In the genomic region with DNA sequence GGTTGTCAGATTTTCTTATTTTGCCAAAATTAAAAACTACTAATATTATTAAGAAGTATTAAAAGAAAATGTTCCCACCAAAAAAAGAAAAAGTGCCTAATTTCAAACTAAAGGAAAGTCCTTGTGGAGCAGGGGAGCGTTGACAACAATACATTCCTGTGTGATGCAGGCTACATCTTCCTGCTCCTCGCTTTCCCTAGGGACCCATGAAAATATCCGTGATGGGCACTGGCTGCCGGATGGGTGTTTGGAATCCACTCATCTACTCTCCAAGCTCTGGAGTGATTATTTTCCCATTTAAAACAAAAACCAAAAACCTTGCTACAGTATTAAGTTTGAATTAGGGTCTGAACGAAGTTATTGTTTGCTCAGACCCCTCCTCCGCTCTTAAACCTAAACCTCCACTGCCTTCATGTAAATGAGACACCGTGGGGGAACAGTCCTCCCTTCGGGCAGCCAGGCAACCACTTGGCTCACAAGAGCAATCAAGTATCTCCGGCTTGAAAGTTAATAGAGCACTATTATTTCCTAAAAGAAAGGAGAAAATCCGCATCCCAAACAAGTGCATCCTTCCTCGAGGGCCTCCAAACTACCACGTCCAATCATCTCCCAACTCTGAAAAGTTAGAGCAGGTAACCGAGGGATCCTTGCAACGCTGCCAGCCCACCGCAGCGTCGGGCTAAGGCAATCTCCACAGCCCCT, we compare ENCODE assay signal across 1 cellular context.
TF ChIP-seq lines count a peak whose summit lies in the region.

No MANE protein-coding gene starts in this region.

TF ChIP-seq in GM12878, 131 proteins besides CTCF, POLR2A, EP300 and RAD21:
- TF ChIP-seq RELA (IDR thresholded peaks at IDR 0.05; ENCODE audit: borderline replicate concordance, partially characterized antibody), result no peak
- TF ChIP-seq, protein P1, sequence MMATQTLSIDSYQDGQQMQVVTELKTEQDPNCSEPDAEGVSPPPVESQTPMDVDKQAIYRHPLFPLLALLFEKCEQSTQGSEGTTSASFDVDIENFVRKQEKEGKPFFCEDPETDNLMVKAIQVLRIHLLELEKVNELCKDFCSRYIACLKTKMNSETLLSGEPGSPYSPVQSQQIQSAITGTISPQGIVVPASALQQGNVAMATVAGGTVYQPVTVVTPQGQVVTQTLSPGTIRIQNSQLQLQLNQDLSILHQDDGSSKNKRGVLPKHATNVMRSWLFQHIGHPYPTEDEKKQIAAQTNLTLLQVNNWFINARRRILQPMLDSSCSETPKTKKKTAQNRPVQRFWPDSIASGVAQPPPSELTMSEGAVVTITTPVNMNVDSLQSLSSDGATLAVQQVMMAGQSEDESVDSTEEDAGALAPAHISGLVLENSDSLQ (IDR thresholded peaks at IDR 0.05), result no peak
- TF ChIP-seq KDM1A (IDR thresholded peaks at IDR 0.05; ENCODE audit: borderline replicate concordance), result no peak
- no peak for TF ChIP-seq FOXM1 (IDR thresholded peaks at IDR 0.05; ENCODE audit: low read depth, low read length)
- TF ChIP-seq TCF7 (IDR thresholded peaks at IDR 0.05; ENCODE audit: borderline replicate concordance), result no peak
- no peak for TF ChIP-seq CBX5 (IDR thresholded peaks at IDR 0.05; ENCODE audit: low read depth)
- TF ChIP-seq, protein P2, sequence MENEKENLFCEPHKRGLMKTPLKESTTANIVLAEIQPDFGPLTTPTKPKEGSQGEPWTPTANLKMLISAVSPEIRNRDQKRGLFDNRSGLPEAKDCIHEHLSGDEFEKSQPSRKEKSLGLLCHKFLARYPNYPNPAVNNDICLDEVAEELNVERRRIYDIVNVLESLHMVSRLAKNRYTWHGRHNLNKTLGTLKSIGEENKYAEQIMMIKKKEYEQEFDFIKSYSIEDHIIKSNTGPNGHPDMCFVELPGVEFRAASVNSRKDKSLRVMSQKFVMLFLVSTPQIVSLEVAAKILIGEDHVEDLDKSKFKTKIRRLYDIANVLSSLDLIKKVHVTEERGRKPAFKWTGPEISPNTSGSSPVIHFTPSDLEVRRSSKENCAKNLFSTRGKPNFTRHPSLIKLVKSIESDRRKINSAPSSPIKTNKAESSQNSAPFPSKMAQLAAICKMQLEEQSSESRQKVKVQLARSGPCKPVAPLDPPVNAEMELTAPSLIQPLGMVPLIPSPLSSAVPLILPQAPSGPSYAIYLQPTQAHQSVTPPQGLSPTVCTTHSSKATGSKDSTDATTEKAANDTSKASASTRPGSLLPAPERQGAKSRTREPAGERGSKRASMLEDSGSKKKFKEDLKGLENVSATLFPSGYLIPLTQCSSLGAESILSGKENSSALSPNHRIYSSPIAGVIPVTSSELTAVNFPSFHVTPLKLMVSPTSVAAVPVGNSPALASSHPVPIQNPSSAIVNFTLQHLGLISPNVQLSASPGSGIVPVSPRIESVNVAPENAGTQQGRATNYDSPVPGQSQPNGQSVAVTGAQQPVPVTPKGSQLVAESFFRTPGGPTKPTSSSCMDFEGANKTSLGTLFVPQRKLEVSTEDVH (IDR thresholded peaks at IDR 0.05; ENCODE audit: low read depth, partially characterized antibody), result no peak
- TF ChIP-seq NBN (IDR thresholded peaks at IDR 0.05), result no peak
- TF ChIP-seq RB1 (IDR thresholded peaks at IDR 0.05; ENCODE audit: borderline replicate concordance), result no peak
- no peak for TF ChIP-seq CEBPB (IDR thresholded peaks at IDR 0.05; ENCODE audit: borderline replicate concordance in 1 of 2, low read depth in 2 of 2, low read length in 2 of 2)
- no peak for TF ChIP-seq ATF7 (IDR thresholded peaks at IDR 0.05; ENCODE audit: low read depth)
- TF ChIP-seq ZNF592 (IDR thresholded peaks at IDR 0.05), result no peak
- TF ChIP-seq MYB (IDR thresholded peaks at IDR 0.05; ENCODE audit: borderline replicate concordance, low read depth, low read length), result no peak
- no peak for TF ChIP-seq SMAD5 (IDR thresholded peaks at IDR 0.05; ENCODE audit: low read depth)
- TF ChIP-seq ZBTB40 (IDR thresholded peaks at IDR 0.05; ENCODE audit: borderline replicate concordance), result no peak
- no peak for TF ChIP-seq MEF2A (IDR thresholded peaks at IDR 0.05; ENCODE audit: insufficient read depth, low read depth, low read length)
- no peak for TF ChIP-seq POLR2AphosphoS5 (IDR thresholded peaks at IDR 0.05; ENCODE audit: low read length)
- no peak for TF ChIP-seq PML (IDR thresholded peaks at IDR 0.05; ENCODE audit: low read length)
TF ChIP-seq in GM12878: peak in this region for 0.
